Comparison of ENCODE assay signal across 1 cellular context in genomic region chr10:7700577-7701125, GRCh38.
TF ChIP-seq lines count a peak whose summit lies in the region.

No MANE protein-coding gene starts in this region.

TF ChIP-seq in HepG2, 621 proteins besides CTCF, POLR2A, EP300 and RAD21 (continued from another document and continues in another):
- TF ChIP-seq HMGXB3 (CRISPR knock-in tag; IDR thresholded peaks at IDR 0.05; ENCODE audit: borderline replicate concordance) (no peak; the same call in 1 of the 2 replicates), ZNF138 (CRISPR knock-in tag; IDR thresholded peaks at IDR 0.05; ENCODE audit: low read depth) (no peak), PPARG (CRISPR knock-in tag; conservative IDR thresholded peaks at IDR 0.05) (peak; percentile 87; the same call in 1 of the 2 replicates), ZNF292 (CRISPR knock-in tag; IDR thresholded peaks at IDR 0.05; ENCODE audit: borderline replicate concordance, low read depth) (peak; percentile 50; the same call in 1 of the 2 replicates), ZNF281 (CRISPR knock-in tag; IDR thresholded peaks at IDR 0.05; ENCODE audit: borderline replicate concordance) (peak; percentile 49; the same call in 1 of the 2 replicates), ZNF296 (CRISPR knock-in tag; conservative IDR thresholded peaks at IDR 0.05) (no peak), ZNF772 (CRISPR knock-in tag; IDR thresholded peaks at IDR 0.05) (peak; percentile 68; the same call in 1 of the 2 replicates), AGO2 (optimal IDR thresholded peaks at IDR 0.05; ENCODE audit: low read depth, low read length) (no peak), BCLAF1 (IDR thresholded peaks at IDR 0.05) (no peak), AGO1 (IDR thresholded peaks at IDR 0.05; ENCODE audit: low read depth, low read length, poor library complexity, severe bottlenecking) (no peak), ZNF709 (CRISPR knock-in tag; IDR thresholded peaks at IDR 0.05) (no peak), REXO4 (CRISPR knock-in tag; IDR thresholded peaks at IDR 0.05; ENCODE audit: borderline replicate concordance) (no peak), IRF9 (CRISPR knock-in tag; IDR thresholded peaks at IDR 0.05; ENCODE audit: borderline replicate concordance) (no peak), TARDBP (CRISPR knock-in tag; IDR thresholded peaks at IDR 0.05) (peak; percentile 68), XRCC5 (optimal IDR thresholded peaks at IDR 0.05; ENCODE audit: low read length) (no peak), ARID2 (CRISPR knock-in tag; IDR thresholded peaks at IDR 0.05; ENCODE audit: borderline replicate concordance) (no peak), NFIB (CRISPR knock-in tag; IDR thresholded peaks at IDR 0.05; ENCODE audit: borderline replicate concordance) (no peak), HNRNPUL1 (IDR thresholded peaks at IDR 0.05; ENCODE audit: low read depth, low read length) (no peak), ZNF282 (IDR thresholded peaks at IDR 0.05; ENCODE audit: partially characterized antibody) (no peak), ZNF20 (CRISPR knock-in tag; IDR thresholded peaks at IDR 0.05) (no peak), ZNF589 (CRISPR knock-in tag; conservative IDR thresholded peaks at IDR 0.05) (no peak), ZNF121 (CRISPR knock-in tag; IDR thresholded peaks at IDR 0.05) (no peak), NCOR1 (IDR thresholded peaks at IDR 0.05; ENCODE audit: borderline replicate concordance, low read length) (peak; percentile 97), ZBTB38 (CRISPR knock-in tag; IDR thresholded peaks at IDR 0.05) (no peak), AKAP8 (CRISPR knock-in tag; IDR thresholded peaks at IDR 0.05) (no peak), ZNF609 (CRISPR knock-in tag; IDR thresholded peaks at IDR 0.05; ENCODE audit: borderline replicate concordance) (peak; percentile 94), MLLT10 (CRISPR knock-in tag; IDR thresholded peaks at IDR 0.05) (no peak), SIN3A (IDR thresholded peaks at IDR 0.05; ENCODE audit: borderline replicate concordance, low read depth, low read length) (0 out of 2 replicates have a peak, but pooled peaks have one; percentile 31), ZFP1 (CRISPR knock-in tag; IDR thresholded peaks at IDR 0.05) (peak; percentile 58; the same call in 1 of the 2 replicates), CCAR2 (optimal IDR thresholded peaks at IDR 0.05; ENCODE audit: low read depth, low read length) (no peak), ZBTB7A (CRISPR knock-in tag; IDR thresholded peaks at IDR 0.05) (no peak), ZNF776 (CRISPR knock-in tag; IDR thresholded peaks at IDR 0.05) (no peak), SMYD3 (CRISPR knock-in tag; IDR thresholded peaks at IDR 0.05) (no peak), ATAD3A (CRISPR knock-in tag; IDR thresholded peaks at IDR 0.05) (no peak), ZFP41 (CRISPR knock-in tag; IDR thresholded peaks at IDR 0.05; ENCODE audit: borderline replicate concordance) (no peak), HOMEZ (CRISPR knock-in tag; IDR thresholded peaks at IDR 0.05; ENCODE audit: low read depth) (peak; percentile 97), GMEB1 (CRISPR knock-in tag; IDR thresholded peaks at IDR 0.05; ENCODE audit: borderline replicate concordance) (peak; percentile 43; the same call in 1 of the 2 replicates), ZNF3 (CRISPR knock-in tag; IDR thresholded peaks at IDR 0.05) (no peak), ARNTL (CRISPR knock-in tag; IDR thresholded peaks at IDR 0.05) (peak; percentile 71; the same call in 1 of the 2 replicates), E2F5 (CRISPR knock-in tag; conservative IDR thresholded peaks at IDR 0.05) (no peak), TCF7L2 (IDR thresholded peaks at IDR 0.05; ENCODE audit: low read depth, low read length) (no peak), ZNF720 (CRISPR knock-in tag; IDR thresholded peaks at IDR 0.05) (no peak), RXRB (CRISPR knock-in tag; IDR thresholded peaks at IDR 0.05; ENCODE audit: borderline replicate concordance) (peak; percentile 94), ZBTB8A (CRISPR knock-in tag; IDR thresholded peaks at IDR 0.05; ENCODE audit: borderline replicate concordance, low read depth) (no peak), ATF1 (CRISPR knock-in tag; IDR thresholded peaks at IDR 0.05) (peak; percentile 72), ZNF354B (CRISPR knock-in tag; IDR thresholded peaks at IDR 0.05) (no peak)
